8 cellular contexts compared by ENCODE assay signal in genomic region chr3:72482589-72483249, GRCh38. TPM values are rescaled to one million over a fixed set of nuclear protein-coding genes. Genes with fewer than 3 reads are reported as not detected.
DNase-seq lines count a peak whose midpoint lies in the region; ATAC-seq and TF ChIP-seq lines count a peak whose summit lies in the region.

No MANE protein-coding gene starts in this region.

- DNase-seq in CD8-positive, alpha-beta memory T cell = peak; percentile 6 to 59 (median 31)
- DNase-seq in HFFc6 (peak; percentile 32), T follicular helper cell (ENCODE audit: low read depth) (peak; percentile 23), immature natural killer cell (peak; percentile 27 to 41 (median 33))
- peak; percentile 49 for DNase-seq in activated naive CD8-positive, alpha-beta T cell treated with anti-CD3 and anti-CD28 coated beads, Interleukin-2, amount 10 ng/mL, durations not matched to agents 7 days and 5 days
- peak; percentile 11 to 74 for DNase-seq in stimulated activated CD4-positive, alpha-beta T cell treated with anti-CD3 and anti-CD28 coated beads, Interleukin-1b, Interleukin-23, amount 100 ng/mL, for 1 hour (ENCODE audit: low read depth in 2 of 2)

- no peaks in the 10 kb centered on the region for H3K9me3 Mint-ChIP-seq in CD8-positive, alpha-beta memory T cell
- H3K9me3 Mint-ChIP-seq in HFFc6 (no peaks in the 10 kb centered on the region), immature natural killer cell (no peaks in the 10 kb centered on the region)
- H3K9me3 Mint-ChIP-seq in activated naive CD8-positive, alpha-beta T cell treated with anti-CD3 and anti-CD28 coated beads, Interleukin-2, amount 10 ng/mL, durations not matched to agents 7 days and 5 days = no peaks in the 10 kb centered on the region

- no peak overlapping the region for H3K27ac ChIP-seq in CD8-positive, alpha-beta memory T cell (ENCODE audit: low read depth, low read length)

- peaks cover 10% of the 10 kb centered on the region for H3K4me1 ChIP-seq in CD8-positive, alpha-beta memory T cell (ENCODE audit: insufficient read depth, low read length)

- H3K4me3 ChIP-seq in CD8-positive, alpha-beta memory T cell (ENCODE audit: low read length) = peak overlapping the region; percentile 62

- H3K4me3 Mint-ChIP-seq in CD8-positive, alpha-beta memory T cell = peak overlapping the region; percentile 83 to 88 (median 85)
- H3K4me3 Mint-ChIP-seq in HFFc6 = peak overlapping the region; percentile 88
- peak overlapping the region; percentile 79 for H3K4me3 Mint-ChIP-seq in activated naive CD8-positive, alpha-beta T cell treated with anti-CD3 and anti-CD28 coated beads, Interleukin-2, amount 10 ng/mL, durations not matched to agents 7 days and 5 days
- H3K4me3 Mint-ChIP-seq in immature natural killer cell = peak overlapping the region; percentile 80 to 94 (median 83)

- TF ChIP-seq CTCF in HFFc6 (IDR thresholded peaks at IDR 0.05) = no peak

- no peaks in the 10 kb centered on the region for H3K27me3 ChIP-seq in CD8-positive, alpha-beta memory T cell (ENCODE audit: insufficient read depth, low read length, poor library complexity, severe bottlenecking)

- no peaks in the 10 kb centered on the region for H3K9me3 ChIP-seq in CD8-positive, alpha-beta memory T cell (ENCODE audit: low read length)

- POLR2A ChIA-PET in CD8-positive, alpha-beta memory T cell (lab: Charles Lee) = interaction anchor here (0.5 to 0.9 kb wide), 2 partner anchors 14 to 69 kb away, joined by 6 to 12 read pairs; no protein-coding TSS in a partner anchor
- POLR2A ChIA-PET in activated naive CD8-positive, alpha-beta T cell treated with anti-CD3 and anti-CD28 coated beads, Interleukin-2, amount 10 ng/mL, durations not matched to agents 7 days and 5 days (lab: Charles Lee) = interaction anchor here (0.6 to 1.1 kb wide), 3 partner anchors 36 to 758 kb away, joined by 3 to 6 read pairs (median 4); partner anchors contain the start of gene RYBP

- ATAC-seq in activated naive CD8-positive, alpha-beta T cell treated with anti-CD3 and anti-CD28 coated beads, Interleukin-2, amount 10 ng/mL, durations not matched to agents 7 days and 5 days (ENCODE audit: low read depth) = peak; percentile 81
- ATAC-seq in HG02623 (IDR thresholded peaks at IDR 0.05; ENCODE audit: unreplicated experiment) = no peak
- ATAC-seq in HG02970 (IDR thresholded peaks at IDR 0.05; ENCODE audit: low FRiP score, unreplicated experiment) = no peak

- CTCF ChIA-PET in CD8-positive, alpha-beta memory T cell (lab: Charles Lee) = interaction anchor here (0.6 to 1.3 kb wide), 4 partner anchors 25 to 339 kb away, joined by 3 to 4 read pairs (median 4); no protein-coding TSS in a partner anchor

- H3K4me1 Mint-ChIP-seq in CD8-positive, alpha-beta memory T cell = peaks cover 14 to 22% (median 19%) of the 10 kb centered on the region in 3 donors
- H3K4me1 Mint-ChIP-seq in HFFc6 (ENCODE audit: low read depth) (peaks cover 59% of the 10 kb centered on the region), immature natural killer cell (peaks cover 20 to 24% of the 10 kb centered on the region in 2 donors)
- H3K4me1 Mint-ChIP-seq in activated naive CD8-positive, alpha-beta T cell treated with anti-CD3 and anti-CD28 coated beads, Interleukin-2, amount 10 ng/mL, durations not matched to agents 7 days and 5 days = peaks cover 9% of the 10 kb centered on the region

- H3K36me3 Mint-ChIP-seq in CD8-positive, alpha-beta memory T cell = peaks cover 0 to 2% (median 0%) of the 10 kb centered on the region in 3 donors
- H3K36me3 Mint-ChIP-seq in HFFc6 (ENCODE audit: low read depth) (no peaks in the 10 kb centered on the region), immature natural killer cell (no peaks in the 10 kb centered on the region)
- H3K36me3 Mint-ChIP-seq in activated naive CD8-positive, alpha-beta T cell treated with anti-CD3 and anti-CD28 coated beads, Interleukin-2, amount 10 ng/mL, durations not matched to agents 7 days and 5 days = peaks cover 2% of the 10 kb centered on the region

- H3K27me3 Mint-ChIP-seq in CD8-positive, alpha-beta memory T cell = peaks cover 0 to 4% of the 10 kb centered on the region in 2 donors
- H3K27me3 Mint-ChIP-seq in HFFc6 (ENCODE audit: insufficient read depth) (peaks cover 5% of the 10 kb centered on the region), immature natural killer cell (ENCODE audit: low read depth in 3 of 3) (no peaks in the 10 kb centered on the region)
- H3K27me3 Mint-ChIP-seq in activated naive CD8-positive, alpha-beta T cell treated with anti-CD3 and anti-CD28 coated beads, Interleukin-2, amount 10 ng/mL, durations not matched to agents 7 days and 5 days = no peaks in the 10 kb centered on the region

- no peaks in the 10 kb centered on the region for H3K36me3 ChIP-seq in CD8-positive, alpha-beta memory T cell (ENCODE audit: insufficient read depth, low read length)

- H3K27ac Mint-ChIP-seq in CD8-positive, alpha-beta memory T cell = peak overlapping the region in 6 of 8 donors; percentile 44 to 93 (median 84)
- H3K27ac Mint-ChIP-seq in HFFc6 (peak overlapping the region; percentile 56), immature natural killer cell (peak overlapping the region; percentile 42 to 80 (median 76))
- peak overlapping the region; percentile 61 for H3K27ac Mint-ChIP-seq in activated naive CD8-positive, alpha-beta T cell treated with anti-CD3 and anti-CD28 coated beads, Interleukin-2, amount 10 ng/mL, durations not matched to agents 7 days and 5 days

RNA-seq across cellular contexts. Expression of gene RYBP, which starts 36.3 kb away (rescaled TPM):
- total RNA-seq in CD8-positive, alpha-beta memory T cell = 10 to 100 TPM; 41.3 to 42.6 TPM
- polyA plus RNA-seq in CD8-positive, alpha-beta memory T cell = 1.8 TPM
- total RNA-seq in HFFc6 (2021; fragmentation: NEBNext Ultra II Directional; extraction: Animal tissue kit (Norgen Biotek cat#: 25700)) = 10 to 100 TPM in 2 of 6 experiments, 1 to 10 TPM in 4; 7.8 to 11.2 (median 9.5) TPM
- 10 to 100 TPM; 11.6 TPM for total RNA-seq in activated naive CD8-positive, alpha-beta T cell treated with anti-CD3 and anti-CD28 coated beads, Interleukin-2, amount 10 ng/mL, durations not matched to agents 7 days and 5 days
- polyA plus RNA-seq in immature natural killer cell = 1 to 10 TPM; 1.6 to 2.2 (median 1.8) TPM
